Comparison of ENCODE assay signal across 10 cellular contexts in genomic region chr22:42438293-42438650, GRCh38. TPM values are rescaled to one million over a fixed set of nuclear protein-coding genes. Genes with fewer than 3 reads are reported as not detected.
DNase-seq lines count a peak whose midpoint lies in the region; ATAC-seq and TF ChIP-seq lines count a peak whose summit lies in the region.
"Had no signal": no experiment of that assay in that cellular context is flagged by ENCODE, and none has a peak within 500 bp of the region (broad histone marks: within the 10 kb centered on the region; RNA-seq: fewer than 3 reads in every experiment).

No MANE protein-coding gene starts in this region.

- H3K27me3 ChIP-seq in OCI-LY1 (ENCODE audit: insufficient read depth, low read length) (peaks cover 19% of the 10 kb centered on the region; the same call in 1 of the 2 replicates), hepatocyte (no peaks in the 10 kb centered on the region), left lung (no peaks in the 10 kb centered on the region)
- H3K27me3 ChIP-seq: MG63 had no signal

- H3K79me2 ChIP-seq in OCI-LY1 (ENCODE audit: insufficient read depth, low read length) (no peaks in the 10 kb centered on the region), hepatocyte (no peaks in the 10 kb centered on the region)

- H2AFZ ChIP-seq in OCI-LY1 (ENCODE audit: low read length): no peak overlapping the region
- H2AFZ ChIP-seq in hepatocyte: no peak overlapping the region

- TF ChIP-seq CTCF in OCI-LY1 (IDR thresholded peaks at IDR 0.05; ENCODE audit: low read length) (no peak), hepatocyte (IDR thresholded peaks at IDR 0.05; ENCODE audit: poor library complexity) (no peak), left lung (IDR thresholded peaks at IDR 0.05) (no peak), GM13977 (IDR thresholded peaks at IDR 0.05; ENCODE audit: extremely low read depth, insufficient read depth, missing control alignments) (no peak)

- in situ Hi-C loops in GM13977 (cut with MboI; ENCODE audit: low pct_unique_long_range_greater_than_20kb, low sequenced_read_pairs, unreplicated experiment): loop anchor here (10.0 to 25.0 kb wide), 2 partner anchors 263 to 476 kb away; partner anchors contain the start of genes SEPTIN3 and SMIM45

- 16% methylated on average over 6 of the region's 12 CpGs for WGBS in hepatocyte (ENCODE audit: low lambda C conversion rate, missing lambda C conversion rate)

- H3K4me1 ChIP-seq in OCI-LY1 (ENCODE audit: insufficient read depth, low read length, severe bottlenecking) (peaks cover 15% of the 10 kb centered on the region), hepatocyte (ENCODE audit: insufficient read depth) (peaks cover 21% of the 10 kb centered on the region), left lung (peaks cover 16 to 74% of the 10 kb centered on the region in 2 donors)

- peaks cover 60% of the 10 kb centered on the region for H3K27me3 Mint-ChIP-seq in activated naive CD4-positive, alpha-beta T cell treated with anti-CD3 and anti-CD28 coated beads, Interleukin-2, amount 10 ng/mL, durations not matched to agents 7 days and 5 days
- peaks cover 59% of the 10 kb centered on the region for H3K27me3 Mint-ChIP-seq in stimulated activated memory B cell treated with anti-CD40 and anti-IgM and Interleukin-4, amounts not matched to agents 10 μg/mL and 1 μg/mL and 100 μg/mL, for 72 hours

- H3K9ac ChIP-seq in OCI-LY1 (ENCODE audit: low read length): no peak overlapping the region

- intact Hi-C loops in left lung (cut with DNase I): loop anchor here in 1 of 2 donors (5.0 kb wide), 1 partner anchor 271 kb away; no protein-coding TSS in a partner anchor

- H4K20me1 ChIP-seq in OCI-LY1 (ENCODE audit: insufficient read depth, low read length): no peaks in the 10 kb centered on the region
- no peaks in the 10 kb centered on the region for H4K20me1 ChIP-seq in hepatocyte (ENCODE audit: insufficient read depth, poor library complexity, severe bottlenecking)

- H3K9me3 Mint-ChIP-seq in activated naive CD4-positive, alpha-beta T cell treated with anti-CD3 and anti-CD28 coated beads, Interleukin-2, amount 10 ng/mL, durations not matched to agents 7 days and 5 days: no peaks in the 10 kb centered on the region
- no peaks in the 10 kb centered on the region for H3K9me3 Mint-ChIP-seq in stimulated activated memory B cell treated with anti-CD40 and anti-IgM and Interleukin-4, amounts not matched to agents 10 μg/mL and 1 μg/mL and 100 μg/mL, for 72 hours

- H3K9me3 ChIP-seq in OCI-LY1 (ENCODE audit: low read length): no peaks in the 10 kb centered on the region
- H3K9me3 ChIP-seq in hepatocyte (ENCODE audit: low read depth): no peaks in the 10 kb centered on the region
- H3K9me3 ChIP-seq in left lung: no peaks in the 10 kb centered on the region
- H3K9me3 ChIP-seq: MG63 had no signal

- H3K36me3 ChIP-seq in OCI-LY1 (ENCODE audit: insufficient read depth, low read length) (no peaks in the 10 kb centered on the region), hepatocyte (replicated peaks; ENCODE audit: insufficient read depth, low read depth) (no peaks in the 10 kb centered on the region), left lung (no peaks in the 10 kb centered on the region)
- H3K36me3 ChIP-seq: MG63 had no signal

- H3K4me3 ChIP-seq in OCI-LY1 (ENCODE audit: low read depth, low read length, poor library complexity, severe bottlenecking) (no peak overlapping the region), hepatocyte (no peak overlapping the region), left lung (peak overlapping the region in 1 of 2 donors; percentile 47)

- no peak for DNase-seq in activated naive CD4-positive, alpha-beta T cell treated with anti-CD3 and anti-CD28 coated beads, Interleukin-2, amount 10 ng/mL, durations not matched to agents 7 days and 5 days
- no peak for DNase-seq in activated naive CD4-positive, alpha-beta T cell treated with Interleukin-2 at 50 U/mL for 16 hours
- DNase-seq in hepatocyte (ENCODE audit: low spot score): no peak
- no peak for DNase-seq in epidermal melanocyte (ENCODE audit: insufficient read length, low spot score)
- DNase-seq in left lung: no peak
- no peak for DNase-seq in GM13977 (ENCODE audit: low spot score)
- DNase-seq: activated gamma-delta T cell had no signal

- H3F3A ChIP-seq in OCI-LY1 (ENCODE audit: insufficient read depth, low read length): no peaks in the 10 kb centered on the region

- CTCF ChIA-PET in activated naive CD4-positive, alpha-beta T cell treated with anti-CD3 and anti-CD28 coated beads, Interleukin-2, amount 10 ng/mL, durations not matched to agents 7 days and 5 days (lab: Charles Lee): interaction anchor here (0.5 to 2.5 kb wide), 10 partner anchors 35 to 474 kb away, joined by 3 to 16 read pairs (median 4); partner anchors contain the start of genes NDUFA6 and SMDT1

- peak overlapping the region; percentile 72 for H3K4me3 Mint-ChIP-seq in activated naive CD4-positive, alpha-beta T cell treated with anti-CD3 and anti-CD28 coated beads, Interleukin-2, amount 10 ng/mL, durations not matched to agents 7 days and 5 days
- peak overlapping the region; percentile 79 for H3K4me3 Mint-ChIP-seq in stimulated activated memory B cell treated with anti-CD40 and anti-IgM and Interleukin-4, amounts not matched to agents 10 μg/mL and 1 μg/mL and 100 μg/mL, for 72 hours

- H3K4me1 Mint-ChIP-seq in activated naive CD4-positive, alpha-beta T cell treated with anti-CD3 and anti-CD28 coated beads, Interleukin-2, amount 10 ng/mL, durations not matched to agents 7 days and 5 days: peaks cover 33% of the 10 kb centered on the region
- peaks cover 50% of the 10 kb centered on the region for H3K4me1 Mint-ChIP-seq in stimulated activated memory B cell treated with anti-CD40 and anti-IgM and Interleukin-4, amounts not matched to agents 10 μg/mL and 1 μg/mL and 100 μg/mL, for 72 hours

- no peak overlapping the region for H3K27ac ChIP-seq in OCI-LY1 (ENCODE audit: low read depth, low read length, poor library complexity, severe bottlenecking)
- H3K27ac ChIP-seq in hepatocyte: no peak overlapping the region
- H3K27ac ChIP-seq in left lung: peak overlapping the region in 1 of 2 donors; percentile 82

- H3K9me2 ChIP-seq in OCI-LY1 (ENCODE audit: low read depth, low read length): no peaks in the 10 kb centered on the region
- H3K9me2 ChIP-seq in hepatocyte (replicated peaks; ENCODE audit: insufficient read depth): no peaks in the 10 kb centered on the region

- no peak overlapping the region for H3K27ac Mint-ChIP-seq in activated naive CD4-positive, alpha-beta T cell treated with anti-CD3 and anti-CD28 coated beads, Interleukin-2, amount 10 ng/mL, durations not matched to agents 7 days and 5 days
- H3K27ac Mint-ChIP-seq in stimulated activated memory B cell treated with anti-CD40 and anti-IgM and Interleukin-4, amounts not matched to agents 10 μg/mL and 1 μg/mL and 100 μg/mL, for 72 hours: peak overlapping the region; percentile 48

- no peaks in the 10 kb centered on the region for H3K36me3 Mint-ChIP-seq in activated naive CD4-positive, alpha-beta T cell treated with anti-CD3 and anti-CD28 coated beads, Interleukin-2, amount 10 ng/mL, durations not matched to agents 7 days and 5 days
- no peaks in the 10 kb centered on the region for H3K36me3 Mint-ChIP-seq in stimulated activated memory B cell treated with anti-CD40 and anti-IgM and Interleukin-4, amounts not matched to agents 10 μg/mL and 1 μg/mL and 100 μg/mL, for 72 hours

- H3K4me2 ChIP-seq in OCI-LY1 (ENCODE audit: low read length) (0 out of 2 replicates have a peak overlapping the region, but pooled peaks have one; percentile 64), hepatocyte (peak overlapping the region; percentile 100)

- ATAC-seq in stimulated activated memory B cell treated with anti-CD40 and anti-IgM and Interleukin-4, amounts not matched to agents 10 μg/mL and 1 μg/mL and 100 μg/mL, for 72 hours: no peak
- ATAC-seq in left lung: no peak

RNA-seq across cellular contexts. Expression of gene NFAM1, which starts 6.1 kb away (rescaled TPM):
- total RNA-seq in hepatocyte (0.16 and 0.53 TPM in 2 replicates), left lung (10 to 100 TPM in 1 of 2 donors, 1 to 10 TPM in 1; 6.9 to 28.0 TPM)
- polyA plus RNA-seq in hepatocyte: 0.15 and 1.0 TPM in 2 replicates
